ENCODE assay signal across 16 cellular contexts in genomic region chr11:122141757-122142156, GRCh38. TPM values are rescaled to one million over a fixed set of nuclear protein-coding genes. Genes with fewer than 3 reads are reported as not detected.
A peak's percentile ranks its signal among the peaks of the same experiment; 100 is the strongest.
DNase-seq lines count a peak whose midpoint lies in the region; ATAC-seq and TF ChIP-seq lines count a peak whose summit lies in the region.
"Had no signal": no experiment of that assay in that cellular context is flagged by ENCODE, and none has a peak within 500 bp of the region (broad histone marks: within the 10 kb centered on the region; RNA-seq: fewer than 3 reads in every experiment).

No MANE protein-coding gene starts in this region.

- intact Hi-C loops in gastrocnemius medialis (cut with DNase I; ENCODE audit: low total_unique reads) = no loop called here

- no peak for TF ChIP-seq POLR2A in gastrocnemius medialis (IDR thresholded peaks at IDR 0.05)

- H3K36me3 ChIP-seq in neuron (ENCODE audit: insufficient read depth, low read length) (no peaks in the 10 kb centered on the region), gastrocnemius medialis (no peaks in the 10 kb centered on the region)
- H3K36me3 ChIP-seq: esophagus muscularis mucosa, sigmoid colon had no signal

- DNase-seq in COLO829 (ENCODE audit: low spot score) = peak; percentile 85
- peak; percentile 92 for DNase-seq in NCI-H2227 (lab: John Stamatoyannopoulos, UW; ENCODE audit: unreplicated experiment)
- DNase-seq in choroid plexus epithelial cell (ENCODE audit: low read depth) = peak; percentile 44
- DNase-seq in SIG-M5 (lab: John Stamatoyannopoulos, UW) = no peak
- DNase-seq in NCI-H2029 (lab: John Stamatoyannopoulos, UW) = no peak
- DNase-seq in gastrocnemius medialis = no peak
- DNase-seq: activated CD4-positive, alpha-beta T cell treated with anti-CD3 and anti-CD28 coated beads, Interleukin-2, amount 50 U/mL, for 48 hours; activated T-cell treated with anti-CD3 and anti-CD28 coated beads, Interleukin-2, amount 50 U/mL, for 72 hours; naive thymus-derived CD8-positive, alpha-beta T cell; NCI-H2029 treated with DMSO at 0.1 percent for 48 hours; sigmoid colon; stimulated activated CD4-positive, alpha-beta T cell treated with anti-CD3 and anti-CD28 coated beads, Interleukin-4, amount 100 ng/mL, for 4 hours had no signal

- no peak overlapping the region for H3K27ac ChIP-seq in gastrocnemius medialis
- H3K27ac ChIP-seq: esophagus muscularis mucosa, sigmoid colon had no signal

- ATAC-seq in HG03095 (IDR thresholded peaks at IDR 0.05; ENCODE audit: unreplicated experiment) (no peak), gastrocnemius medialis (no peak)
- ATAC-seq: activated T-cell treated with anti-CD3 and anti-CD28 coated beads, Interleukin-2, amount 50 U/mL, for 72 hours; naive thymus-derived CD8-positive, alpha-beta T cell had no signal

- TF ChIP-seq CTCF in choroid plexus epithelial cell (conservative IDR thresholded peaks at IDR 0.05; ENCODE audit: low read depth, low read length) (no peak), gastrocnemius medialis (IDR thresholded peaks at IDR 0.05 in 4 of 5, conservative IDR thresholded peaks at IDR 0.05 in 1 of 5) (no peak)

- in situ Hi-C loops in gastrocnemius medialis (cut with MboI; ENCODE audit: low sequenced_read_pairs in 4 of 4) = no loop called here

- no peaks in the 10 kb centered on the region for H3K9me3 ChIP-seq in neuron (ENCODE audit: low read length)
- no peaks in the 10 kb centered on the region for H3K9me3 ChIP-seq in gastrocnemius medialis
- H3K9me3 ChIP-seq: esophagus muscularis mucosa, sigmoid colon had no signal

- H3K27me3 ChIP-seq in neuron (ENCODE audit: insufficient read depth, low read length) = no peaks in the 10 kb centered on the region
- H3K27me3 ChIP-seq in gastrocnemius medialis = no peaks in the 10 kb centered on the region
- H3K27me3 ChIP-seq: esophagus muscularis mucosa, sigmoid colon had no signal

- peak overlapping the region; percentile 18 for H2AFZ ChIP-seq in neuron (ENCODE audit: low read depth, low read length)

- H3K4me3 ChIP-seq in choroid plexus epithelial cell (ENCODE audit: low read depth, low read length) (no peak overlapping the region), neuron (ENCODE audit: low read length) (no peak overlapping the region), gastrocnemius medialis (no peak overlapping the region)
- H3K4me3 ChIP-seq: esophagus muscularis mucosa, sigmoid colon had no signal

- H3K4me1 ChIP-seq in neuron (ENCODE audit: insufficient read depth, low read length) (peaks cover 12% of the 10 kb centered on the region), gastrocnemius medialis (no peaks in the 10 kb centered on the region)

RNA-seq across cellular contexts. Expression of gene BLID, which starts 25.7 kb away (rescaled TPM):
- total RNA-seq in gastrocnemius medialis = under 1 TPM in 1 of 4 donors, not detected in 3; 0.66 TPM
- total RNA-seq: activated T-cell treated with anti-CD3 and anti-CD28 coated beads, Interleukin-2, amount 50 U/mL, for 72 hours; B cell; naive thymus-derived CD8-positive, alpha-beta T cell had no signal

Comparison
In these comparisons a context has a peak if more than half of its experiments do, and no peak if none do; other contexts are left out.
1. DNase-seq: peak in COLO829 (single experiment), NCI-H2227 (single experiment) and choroid plexus epithelial cell (single experiment); none in SIG-M5 (single experiment), NCI-H2029 (single experiment) and gastrocnemius medialis (0 of 2).